In genomic region chr4:19486400-19486799, GRCh38 we compare ENCODE assay signal across 11 cellular contexts.
A peak's percentile ranks its signal among the peaks of the same experiment; 100 is the strongest.
DNase-seq lines count a peak whose midpoint lies in the region; TF ChIP-seq lines count a peak whose summit lies in the region.
"Had no signal": no experiment of that assay in that cellular context is flagged by ENCODE, and none has a peak within 500 bp of the region (broad histone marks: within the 10 kb centered on the region; RNA-seq: fewer than 3 reads in every experiment).

No MANE protein-coding gene starts in this region.

- no peaks in the 10 kb centered on the region for H3K79me2 ChIP-seq in Karpas-422 (ENCODE audit: low read length)

- H3K9me3 ChIP-seq in WERI-Rb-1 (ENCODE audit: severe bottlenecking), result no peaks in the 10 kb centered on the region
- H3K9me3 ChIP-seq in Karpas-422 (ENCODE audit: low read length), result peaks cover 14% of the 10 kb centered on the region; the same call in 1 of the 2 replicates

- H3K27me3 ChIP-seq in WERI-Rb-1 (ENCODE audit: insufficient read depth, low read depth, severe bottlenecking), result no peaks in the 10 kb centered on the region
- no peaks in the 10 kb centered on the region for H3K27me3 ChIP-seq in Karpas-422 (ENCODE audit: low read length)

- H3K36me3 ChIP-seq in WERI-Rb-1, result no peaks in the 10 kb centered on the region
- H3K36me3 ChIP-seq in Karpas-422 (ENCODE audit: insufficient read depth, low read length), result no peaks in the 10 kb centered on the region

- no peak overlapping the region for H3K4me3 ChIP-seq in WERI-Rb-1 (ENCODE audit: low read depth, low read length)
- no peak overlapping the region for H3K4me3 ChIP-seq in Karpas-422 (ENCODE audit: low read length)
- H3K4me3 ChIP-seq: GM23338, SK-N-MC had no signal

- H3K9ac ChIP-seq in Karpas-422 (ENCODE audit: low read length), result no peak overlapping the region

- DNase-seq in Daoy (ENCODE audit: low read depth), result peak; percentile 3
- peak; percentile 45 for DNase-seq in M059J (ENCODE audit: low read depth)
- peak; percentile 17 for DNase-seq in WERI-Rb-1
- DNase-seq in kidney tubule cell (ENCODE audit: low spot score), result peak; percentile 43
- no peak for DNase-seq in OCI-M2 (lab: John Stamatoyannopoulos, UW; ENCODE audit: unreplicated experiment)
- DNase-seq in germinal center (ENCODE audit: low spot score), result no peak
- no peak for DNase-seq in Karpas-422
- DNase-seq: erythroblast, NCI-H345 had no signal

- H3K4me1 ChIP-seq in Karpas-422 (ENCODE audit: low read length), result no peaks in the 10 kb centered on the region

- H3K9me2 ChIP-seq in Karpas-422 (replicated peaks; ENCODE audit: insufficient read depth, low read length), result no peaks in the 10 kb centered on the region

- no peak overlapping the region for H3K4me2 ChIP-seq in Karpas-422 (ENCODE audit: low read depth, low read length, poor library complexity, severe bottlenecking)
- H3K4me2 ChIP-seq: GM23338 had no signal

- no peak overlapping the region for H2AFZ ChIP-seq in Karpas-422 (ENCODE audit: low read length)

- no peak overlapping the region for H3K27ac ChIP-seq in WERI-Rb-1
- no peak overlapping the region for H3K27ac ChIP-seq in Karpas-422 (ENCODE audit: low read length)
- H3K27ac ChIP-seq: SK-N-MC had no signal

- no peaks in the 10 kb centered on the region for H4K20me1 ChIP-seq in Karpas-422 (ENCODE audit: insufficient read depth, low read depth, low read length)

- TF ChIP-seq CTCF in WERI-Rb-1 (IDR thresholded peaks at IDR 0.05; ENCODE audit: low read depth, low read length), result peak; percentile 62

Comparison
In these comparisons a context has a peak if more than half of its experiments do, and no peak if none do; other contexts are left out.
1. DNase-seq: peak in Daoy (single experiment), M059J (single experiment), WERI-Rb-1 (single experiment) and kidney tubule cell (single experiment); none in OCI-M2 (single experiment), germinal center (single experiment) and Karpas-422 (single experiment).